14 cellular contexts compared by ENCODE assay signal in genomic region chr2:212078103-212078502, GRCh38.
DNase-seq lines count a peak whose midpoint lies in the region; ATAC-seq, FAIRE-seq and TF ChIP-seq lines count a peak whose summit lies in the region.
"Had no signal": no experiment of that assay in that cellular context is flagged by ENCODE, and none has a peak within 500 bp of the region (broad histone marks: within the 10 kb centered on the region; RNA-seq: fewer than 3 reads in every experiment).

No MANE protein-coding gene starts in this region.

- SMC1A ChIA-PET in GM12878 (lab: Charles Lee; ENCODE audit: uncharacterized antibody, unreplicated experiment), result interaction anchor here (0.6 to 1.4 kb wide), 2 partner anchors 9 to 50 kb away, joined by 3 read pairs; no protein-coding TSS in a partner anchor

- peak overlapping the region; percentile 55 for H2AFZ ChIP-seq in GM12878 (ENCODE audit: control insufficient read depth, low read depth, low read length)

- RAD21 ChIA-PET in GM12878 (lab: Charles Lee; ENCODE audit: unreplicated experiment), result no interaction called here

- intact Hi-C loops in GM12878 (cut with micrococcal nuclease; ENCODE audit: unreplicated experiment), result no loop called here
- intact Hi-C loops in prostate gland (cut with DNase I), result no loop called here

- no peak for TF ChIP-seq CTCF in GM12878 (IDR thresholded peaks at IDR 0.05 in 2 of 3, conservative IDR thresholded peaks at IDR 0.05 in 1 of 3; ENCODE audit: control insufficient read depth in 2 of 3, extremely low read depth in 1 of 3, insufficient read depth in 1 of 3, low read depth in 3 of 3, low read length in 3 of 3)
- TF ChIP-seq CTCF in prostate gland (IDR thresholded peaks at IDR 0.05), result no peak

- no peak for TF ChIP-seq EP300 in GM12878 (IDR thresholded peaks at IDR 0.05; ENCODE audit: borderline replicate concordance in 1 of 2, control insufficient read depth in 1 of 2, low read depth in 2 of 2, low read length in 2 of 2)

- H3K4me3 ChIP-seq in GM12878 (no peak overlapping the region), prostate gland (no peak overlapping the region)
- H3K4me3 ChIP-seq: suprapubic skin had no signal

- POLR2A ChIA-PET in GM12878 (lab: Charles Lee), result no interaction called here

- ATAC-seq in GM18519 (IDR thresholded peaks at IDR 0.05; ENCODE audit: low FRiP score, unreplicated experiment) (peak; percentile 87), GM21423 (IDR thresholded peaks at IDR 0.05; ENCODE audit: unreplicated experiment) (peak; percentile 69), HG03175 (IDR thresholded peaks at IDR 0.05; ENCODE audit: unreplicated experiment) (peak; percentile 66), GM12878 (peak; percentile 60)

- in situ Hi-C loops in GM12878 (cut with MboI), result no loop called here

- H3K9ac ChIP-seq in GM12878 (ENCODE audit: control insufficient read depth, insufficient read depth, low read length), result no peak overlapping the region

- TF ChIP-seq POLR2A in GM12878 (IDR thresholded peaks at IDR 0.05; ENCODE audit: low read depth, low read length) (no peak), prostate gland (IDR thresholded peaks at IDR 0.05) (no peak)

- H3K9me3 ChIP-seq in GM12878 (replicated peaks; ENCODE audit: control insufficient read depth, insufficient read depth, low read length) (no peaks in the 10 kb centered on the region), prostate gland (no peaks in the 10 kb centered on the region)
- H3K9me3 ChIP-seq: suprapubic skin had no signal

- CTCF ChIA-PET in GM12878 (lab: Yijun Ruan, JAX), result no interaction called here

- FAIRE-seq in GM12878 (lab: Jason Lieb, UNC), result no peak

- H3K4me1 ChIP-seq in GM12878 (ENCODE audit: control insufficient read depth, insufficient read depth, low read length) (no peaks in the 10 kb centered on the region; the same call in 1 of the 2 replicates), prostate gland (replicated peaks) (no peaks in the 10 kb centered on the region)
- H3K4me1 ChIP-seq: suprapubic skin had no signal

- H3K27me3 ChIP-seq in GM12878 (replicated peaks in 1 of 2; ENCODE audit: control insufficient read depth in 2 of 2, insufficient read depth in 2 of 2, low read length in 1 of 2) (no peaks in the 10 kb centered on the region), prostate gland (replicated peaks; ENCODE audit: insufficient read depth) (no peaks in the 10 kb centered on the region)
- H3K27me3 ChIP-seq: suprapubic skin had no signal

- peak overlapping the region; percentile 33; the same call in 1 of the 2 replicates for H3K4me2 ChIP-seq in GM12878 (ENCODE audit: control insufficient read depth, insufficient read depth)

- no peaks in the 10 kb centered on the region for H3K79me2 ChIP-seq in GM12878 (ENCODE audit: control insufficient read depth, insufficient read depth, low read length)

- TF ChIP-seq RAD21 in GM12878 (IDR thresholded peaks at IDR 0.05; ENCODE audit: insufficient read depth, low read depth, low read length), result no peak

- no TSS peak for BruUV-seq in GM12878 (replicated peaks; lab: Mats Ljungman, UMichigan)

- no peaks in the 10 kb centered on the region for H4K20me1 ChIP-seq in GM12878 (ENCODE audit: control insufficient read depth, insufficient read depth)

- H3K27ac ChIP-seq in GM12878 (ENCODE audit: control insufficient read depth, insufficient read depth) (no peak overlapping the region), prostate gland (no peak overlapping the region)
- H3K27ac ChIP-seq: suprapubic skin had no signal

- no peaks in the 10 kb centered on the region for H3K36me3 ChIP-seq in GM12878 (ENCODE audit: control insufficient read depth in 2 of 2, insufficient read depth in 2 of 2, low read length in 1 of 2)
- no peaks in the 10 kb centered on the region for H3K36me3 ChIP-seq in prostate gland
- H3K36me3 ChIP-seq: suprapubic skin had no signal

- 15% methylated on average over 4 of the region's 4 CpGs for WGBS in GM12878 (ENCODE audit: insufficient coverage, insufficient replicate concordance, low lambda C conversion rate, missing lambda C conversion rate)
- WGBS in prostate gland, result 83% methylated on average over 4 of the region's 4 CpGs

- no peak for DNase-seq in GM12878 (ENCODE audit: low read depth, low spot score)
- DNase-seq in ureter (ENCODE audit: low spot score), result no peak
- no peak for DNase-seq in prostate gland (ENCODE audit: low spot score)
- no peak for DNase-seq in SHP77 treated with DMSO at 0.1 percent for 48 hours (lab: John Stamatoyannopoulos, UW)
- no peak for DNase-seq in NCI-H2107 treated with DMSO at 0.1 percent for 48 hours (lab: John Stamatoyannopoulos, UW; ENCODE audit: unreplicated experiment)
- DNase-seq: activated CD4-positive, alpha-beta T cell treated with anti-CD3 and anti-CD28 coated beads, Interleukin-2, amount 50 U/mL, for 4 hours; head of caudate nucleus; NCI-H1092 treated with DMSO at 0.1 percent for 48 hours; NCI-H748 treated with DMSO at 0.1 percent for 48 hours; SW 1271 had no signal

TF ChIP-seq in GM12878, 131 proteins besides CTCF, POLR2A, EP300 and RAD21:
- TF ChIP-seq ASH2L (IDR thresholded peaks at IDR 0.05; ENCODE audit: borderline replicate concordance, low read depth), result no peak
- TF ChIP-seq POLR2AphosphoS5 (IDR thresholded peaks at IDR 0.05; ENCODE audit: low read length), result no peak
- TF ChIP-seq ATF7 (IDR thresholded peaks at IDR 0.05; ENCODE audit: low read depth), result 0 out of 2 replicates have a peak, but pooled peaks have one; percentile 47
- no peak for TF ChIP-seq IKZF2 (IDR thresholded peaks at IDR 0.05)
- TF ChIP-seq RELB (IDR thresholded peaks at IDR 0.05; ENCODE audit: low read depth), result peak; percentile 24; the same call in 1 of the 2 replicates
TF ChIP-seq in GM12878: peak in this region for 2.
